ENCODE assay signal across 2 cellular contexts in the genomic region with DNA sequence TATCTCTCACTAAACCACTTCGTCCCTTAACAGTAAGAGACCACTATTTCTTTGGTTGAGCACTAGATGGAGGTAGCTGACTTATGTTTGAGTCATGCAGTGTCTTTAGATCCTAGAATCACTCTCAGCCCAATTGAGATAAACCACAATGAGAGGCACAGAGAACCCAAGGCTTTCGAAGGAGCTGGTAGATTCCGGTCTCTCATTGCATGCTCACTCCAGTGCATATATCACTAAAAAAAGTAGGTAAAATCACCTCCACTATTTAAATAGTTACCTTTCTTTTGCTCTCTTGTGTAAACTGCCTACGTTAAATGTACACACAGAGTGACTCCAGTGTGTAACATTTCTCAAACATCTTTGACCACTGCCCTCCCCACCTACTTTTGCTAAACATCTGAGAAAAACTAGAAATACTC.
TF ChIP-seq lines count a peak whose summit lies in the region.

No MANE protein-coding gene starts in this region.

TF ChIP-seq in IMR-90, 13 proteins besides CTCF, POLR2A, EP300 and RAD21:
- no peak for TF ChIP-seq CHD1 (IDR thresholded peaks at IDR 0.05; ENCODE audit: low read depth, low read length)
- TF ChIP-seq SMC3 (IDR thresholded peaks at IDR 0.05; ENCODE audit: low read depth, low read length), result peak; percentile 30

TF ChIP-seq in HEK293T, 16 proteins besides CTCF, POLR2A, EP300 and RAD21:
- no peak for TF ChIP-seq CTBP1 (IDR thresholded peaks at IDR 0.05; ENCODE audit: borderline replicate concordance)
- TF ChIP-seq FOXK2 (IDR thresholded peaks at IDR 0.05), result no peak
- TF ChIP-seq SUZ12 (IDR thresholded peaks at IDR 0.05), result no peak
- no peak for TF ChIP-seq BHLHE40 (IDR thresholded peaks at IDR 0.05; ENCODE audit: borderline replicate concordance)
TF ChIP-seq in HEK293T: peak in this region for 0.
